Comparison of ENCODE assay signal across 8 cellular contexts in the genomic region with DNA sequence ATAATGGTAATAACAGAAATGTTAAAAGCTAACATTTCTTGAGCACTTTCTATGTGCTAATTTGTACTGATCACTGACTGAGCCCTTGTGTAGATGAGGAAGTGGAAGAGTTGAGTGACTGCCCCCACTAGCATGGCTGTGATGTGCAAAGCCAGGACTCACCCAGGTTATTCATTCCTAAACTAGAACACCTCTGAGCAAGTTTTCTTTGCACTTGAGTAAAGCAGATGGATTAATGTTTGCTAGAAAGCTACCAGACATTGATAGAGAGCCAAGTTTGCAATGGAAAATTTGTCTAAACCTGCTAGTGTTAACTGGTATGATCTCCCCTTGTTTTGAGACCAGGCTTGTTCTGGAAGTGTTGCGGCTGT.
A peak's percentile ranks its signal among the peaks of the same experiment; 100 is the strongest.
DNase-seq lines count a peak whose midpoint lies in the region; ATAC-seq, FAIRE-seq and TF ChIP-seq lines count a peak whose summit lies in the region.

No MANE protein-coding gene starts in this region.

- no peaks in the 10 kb centered on the region for H3K36me3 ChIP-seq in testis (ENCODE audit: low read depth, missing control alignments)

- TF ChIP-seq CTCF in testis (IDR thresholded peaks at IDR 0.05), result no peak

- FAIRE-seq in GM18507 (lab: Jason Lieb, UNC) (peak; percentile 83), islet of Langerhans (lab: Jason Lieb, UNC) (peak; percentile 13)

- 79 to 94% methylated on average over 1 of the region's 1 CpG for WGBS in testis, 2 donors

- H3K27me3 ChIP-seq in testis, result no peaks in the 10 kb centered on the region

- no peak overlapping the region for H3K4me3 ChIP-seq in testis

- H3K9me3 ChIP-seq in testis, result no peaks in the 10 kb centered on the region

- H3K4me1 ChIP-seq in testis, result no peaks in the 10 kb centered on the region

- intact Hi-C loops in testis (cut with DNase I; ENCODE audit: low total_unique reads), result no loop called here

- DNase-seq in GM18507 (ENCODE audit: extremely low spot score, insufficient read length, low read depth) (peak; percentile 38), HuH-7.5 (ENCODE audit: low spot score) (peak; percentile 18), DMS153 treated with DMSO at 0.1 percent for 48 hours (lab: John Stamatoyannopoulos, UW; ENCODE audit: unreplicated experiment) (no peak), testis (no peak), COLO668 (lab: John Stamatoyannopoulos, UW; ENCODE audit: unreplicated experiment) (no peak), activated T-cell treated with anti-CD3 and anti-CD28 coated beads for 4 hours (no peak)

- peak; percentile 85 for ATAC-seq in GM21717 (IDR thresholded peaks at IDR 0.05; ENCODE audit: unreplicated experiment)

- no peak overlapping the region for H3K27ac ChIP-seq in testis

- TF ChIP-seq POLR2A in testis (IDR thresholded peaks at IDR 0.05), result no peak

Comparison
In these comparisons a context has a peak if more than half of its experiments do, and no peak if none do; other contexts are left out.
1. DNase-seq: peak in GM18507 (single experiment) and HuH-7.5 (single experiment); none in DMS153 treated with DMSO at 0.1 percent for 48 hours (single experiment), testis (single experiment), COLO668 (single experiment) and activated T-cell treated with anti-CD3 and anti-CD28 coated beads for 4 hours (single experiment).